Comparison of ENCODE assay signal across 1 cellular context in the genomic region with DNA sequence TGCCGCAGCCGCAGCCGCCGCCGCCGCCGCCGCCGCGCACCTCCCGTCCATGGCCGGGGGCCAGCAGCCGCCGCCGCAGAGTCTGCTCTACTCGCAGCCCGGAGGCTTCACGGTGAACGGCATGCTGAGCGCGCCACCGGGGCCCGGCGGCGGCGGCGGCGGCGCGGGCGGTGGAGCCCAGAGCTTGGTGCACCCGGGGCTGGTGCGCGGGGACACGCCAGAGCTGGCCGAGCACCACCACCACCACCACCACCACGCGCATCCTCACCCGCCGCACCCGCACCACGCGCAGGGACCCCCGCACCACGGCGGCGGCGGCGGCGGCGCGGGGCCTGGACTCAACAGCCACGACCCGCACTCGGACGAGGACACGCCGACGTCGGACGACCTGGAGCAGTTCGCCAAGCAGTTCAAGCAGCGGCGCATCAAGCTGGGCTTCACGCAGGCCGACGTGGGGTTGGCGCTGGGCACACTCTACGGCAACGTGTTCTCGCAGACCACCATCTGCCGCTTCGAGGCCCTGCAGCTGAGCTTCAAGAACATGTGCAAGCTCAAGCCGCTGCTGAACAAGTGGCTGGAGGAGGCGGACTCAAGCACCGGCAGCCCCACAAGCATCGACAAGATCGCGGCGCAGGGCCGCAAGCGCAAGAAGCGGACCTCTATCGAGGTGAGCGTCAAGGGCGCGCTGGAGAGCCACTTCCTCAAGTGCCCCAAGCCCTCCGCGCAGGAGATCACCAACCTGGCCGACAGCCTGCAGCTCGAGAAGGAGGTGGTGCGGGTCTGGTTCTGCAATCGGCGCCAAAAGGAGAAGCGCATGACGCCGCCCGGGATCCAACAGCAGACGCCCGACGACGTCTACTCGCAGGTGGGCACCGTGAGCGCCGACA.
TF ChIP-seq lines count a peak whose summit lies in the region.

No MANE protein-coding gene starts in this region.

TF ChIP-seq in GM23338, 12 proteins besides CTCF, POLR2A, EP300 and RAD21 (continued from another document):
- TF ChIP-seq, protein P1, sequence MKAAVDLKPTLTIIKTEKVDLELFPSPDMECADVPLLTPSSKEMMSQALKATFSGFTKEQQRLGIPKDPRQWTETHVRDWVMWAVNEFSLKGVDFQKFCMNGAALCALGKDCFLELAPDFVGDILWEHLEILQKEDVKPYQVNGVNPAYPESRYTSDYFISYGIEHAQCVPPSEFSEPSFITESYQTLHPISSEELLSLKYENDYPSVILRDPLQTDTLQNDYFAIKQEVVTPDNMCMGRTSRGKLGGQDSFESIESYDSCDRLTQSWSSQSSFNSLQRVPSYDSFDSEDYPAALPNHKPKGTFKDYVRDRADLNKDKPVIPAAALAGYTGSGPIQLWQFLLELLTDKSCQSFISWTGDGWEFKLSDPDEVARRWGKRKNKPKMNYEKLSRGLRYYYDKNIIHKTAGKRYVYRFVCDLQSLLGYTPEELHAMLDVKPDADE (IDR thresholded peaks at IDR 0.05): no peak
- no peak for TF ChIP-seq ZNF331 (CRISPR knock-in tag; IDR thresholded peaks at IDR 0.05; ENCODE audit: low read depth)
- TF ChIP-seq, protein P2, sequence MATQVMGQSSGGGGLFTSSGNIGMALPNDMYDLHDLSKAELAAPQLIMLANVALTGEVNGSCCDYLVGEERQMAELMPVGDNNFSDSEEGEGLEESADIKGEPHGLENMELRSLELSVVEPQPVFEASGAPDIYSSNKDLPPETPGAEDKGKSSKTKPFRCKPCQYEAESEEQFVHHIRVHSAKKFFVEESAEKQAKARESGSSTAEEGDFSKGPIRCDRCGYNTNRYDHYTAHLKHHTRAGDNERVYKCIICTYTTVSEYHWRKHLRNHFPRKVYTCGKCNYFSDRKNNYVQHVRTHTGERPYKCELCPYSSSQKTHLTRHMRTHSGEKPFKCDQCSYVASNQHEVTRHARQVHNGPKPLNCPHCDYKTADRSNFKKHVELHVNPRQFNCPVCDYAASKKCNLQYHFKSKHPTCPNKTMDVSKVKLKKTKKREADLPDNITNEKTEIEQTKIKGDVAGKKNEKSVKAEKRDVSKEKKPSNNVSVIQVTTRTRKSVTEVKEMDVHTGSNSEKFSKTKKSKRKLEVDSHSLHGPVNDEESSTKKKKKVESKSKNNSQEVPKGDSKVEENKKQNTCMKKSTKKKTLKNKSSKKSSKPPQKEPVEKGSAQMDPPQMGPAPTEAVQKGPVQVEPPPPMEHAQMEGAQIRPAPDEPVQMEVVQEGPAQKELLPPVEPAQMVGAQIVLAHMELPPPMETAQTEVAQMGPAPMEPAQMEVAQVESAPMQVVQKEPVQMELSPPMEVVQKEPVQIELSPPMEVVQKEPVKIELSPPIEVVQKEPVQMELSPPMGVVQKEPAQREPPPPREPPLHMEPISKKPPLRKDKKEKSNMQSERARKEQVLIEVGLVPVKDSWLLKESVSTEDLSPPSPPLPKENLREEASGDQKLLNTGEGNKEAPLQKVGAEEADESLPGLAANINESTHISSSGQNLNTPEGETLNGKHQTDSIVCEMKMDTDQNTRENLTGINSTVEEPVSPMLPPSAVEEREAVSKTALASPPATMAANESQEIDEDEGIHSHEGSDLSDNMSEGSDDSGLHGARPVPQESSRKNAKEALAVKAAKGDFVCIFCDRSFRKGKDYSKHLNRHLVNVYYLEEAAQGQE (IDR thresholded peaks at IDR 0.05; ENCODE audit: unreplicated experiment): no peak
TF ChIP-seq in GM23338: peak in this region for 2.
